ENCODE assay signal across 18 cellular contexts in genomic region chr2:181910028-181910763, GRCh38. TPM values are rescaled to one million over a fixed set of nuclear protein-coding genes. Genes with fewer than 3 reads are reported as not detected.
DNase-seq lines count a peak whose midpoint lies in the region; ATAC-seq, FAIRE-seq and TF ChIP-seq lines count a peak whose summit lies in the region.
"Had no signal": no experiment of that assay in that cellular context is flagged by ENCODE, and none has a peak within 500 bp of the region (broad histone marks: within the 10 kb centered on the region; RNA-seq: fewer than 3 reads in every experiment).

No MANE protein-coding gene starts in this region.

- H3K4me3 ChIP-seq in HepG2 (replicated peaks in 1 of 3; ENCODE audit: insufficient read depth in 1 of 3, low read depth in 2 of 3, low read length in 3 of 3) = no peak overlapping the region
- H3K4me3 ChIP-seq: coronary artery, gastrocnemius medialis, ovary had no signal

- CTCF ChIA-PET in HepG2 (lab: Yijun Ruan, JAX; ENCODE audit: low intra/inter-chr PET ratio, low total read pairs) (no interaction called here), HEK293T (lab: Yijun Ruan, JAX) (interaction anchor here (1.2 kb wide), 1 partner anchor 44 kb away, joined by 6 read pairs; no protein-coding TSS in a partner anchor)

- no peak for TF ChIP-seq EP300 in HepG2 (IDR thresholded peaks at IDR 0.05; ENCODE audit: low read depth in 2 of 2, low read length in 2 of 2)
- no peak for TF ChIP-seq EP300 in HepG2 (CRISPR knock-in tag; IDR thresholded peaks at IDR 0.05; ENCODE audit: borderline replicate concordance)

- H3K36me3 Mint-ChIP-seq in activated CD4-positive, alpha-beta T cell treated with anti-CD3 and anti-CD28 coated beads, Interleukin-2, amount 10 ng/mL, durations not matched to agents 24 days and 14 days (ENCODE audit: low read depth) = peaks cover 36% of the 10 kb centered on the region
- peaks cover 24% of the 10 kb centered on the region for H3K36me3 Mint-ChIP-seq in activated T-cell treated with anti-CD3 and anti-CD28 coated beads, Interleukin-2, amount 50 U/mL, for 4 hours (ENCODE audit: insufficient read depth)

- 56% methylated on average over 2 of the region's 2 CpGs for WGBS in HepG2 (ENCODE audit: low lambda C conversion rate)

- H3K4me3 Mint-ChIP-seq in activated CD4-positive, alpha-beta T cell treated with anti-CD3 and anti-CD28 coated beads, Interleukin-2, amount 10 ng/mL, durations not matched to agents 24 days and 14 days = no peak overlapping the region
- no peak overlapping the region for H3K4me3 Mint-ChIP-seq in activated T-cell treated with anti-CD3 and anti-CD28 coated beads, Interleukin-2, amount 50 U/mL, for 4 hours

- intact Hi-C loops in HepG2 (cut with micrococcal nuclease; ENCODE audit: unreplicated experiment) = no loop called here
- intact Hi-C loops in activated CD4-positive, alpha-beta T cell treated with anti-CD3 and anti-CD28 coated beads, Interleukin-2, amount 10 ng/mL, durations not matched to agents 24 days and 14 days (cut with micrococcal nuclease) = no loop called here

- ATAC-seq in GM21529 (IDR thresholded peaks at IDR 0.05; ENCODE audit: unreplicated experiment) = peak; percentile 59
- ATAC-seq in HG03108 (IDR thresholded peaks at IDR 0.05; ENCODE audit: unreplicated experiment) = peak; percentile 46
- ATAC-seq in HepG2 = peak; percentile 49
- no peak for ATAC-seq in activated T-cell treated with anti-CD3 and anti-CD28 coated beads, Interleukin-2, amount 50 U/mL, for 4 hours
- no peak for ATAC-seq in HG03280 (IDR thresholded peaks at IDR 0.05; ENCODE audit: unreplicated experiment)
- ATAC-seq: activated naive CD4-positive, alpha-beta T cell treated with anti-CD3 and anti-CD28 coated beads, Interleukin-2, amount 50 U/mL, for 72 hours; gastrocnemius medialis; Right ventricle myocardium inferior had no signal

- no peak for TF ChIP-seq POLR2A in HepG2 (IDR thresholded peaks at IDR 0.05; ENCODE audit: insufficient read depth in 1 of 2, low read depth in 2 of 2, low read length in 2 of 2)

- DNase-seq in GM18507 (ENCODE audit: extremely low spot score, insufficient read length, low read depth) (no peak), HepG2 (ENCODE audit: low spot score) (no peak), HEK293T (ENCODE audit: extremely low spot score) (no peak)
- DNase-seq in activated CD4-positive, alpha-beta T cell treated with anti-CD3 and anti-CD28 coated beads, Interleukin-2, amount 10 ng/mL, durations not matched to agents 24 days and 14 days = no peak
- no peak for DNase-seq in activated T-cell treated with anti-CD3 and anti-CD28 coated beads, Interleukin-2, amount 50 U/mL, for 4 hours
- DNase-seq: activated CD4-positive, alpha-beta T cell treated with anti-CD3 and anti-CD28 coated beads, Interleukin-2, amount 50 U/mL, for 4 hours; activated T-cell treated with anti-CD3 and anti-CD28 coated beads for 4 hours; gastrocnemius medialis; NCI-H187; ovary had no signal

- H2AFZ ChIP-seq in HepG2 (ENCODE audit: low read length) = no peak overlapping the region

- H3K79me2 ChIP-seq in HepG2 (ENCODE audit: insufficient read depth, low read length) = peaks cover 7% of the 10 kb centered on the region

- H3K36me3 ChIP-seq in HepG2 (replicated peaks in 1 of 2; ENCODE audit: control insufficient read depth in 1 of 2, insufficient read depth in 2 of 2, low read length in 2 of 2) = peaks cover 10 to 30% of the 10 kb centered on the region in 2 experiments
- H3K36me3 ChIP-seq: ovary had no signal

- H3K4me1 ChIP-seq in HepG2 (ENCODE audit: insufficient read depth, low read length) = peaks cover 60% of the 10 kb centered on the region

- POLR2A ChIA-PET in HepG2 (lab: Yijun Ruan, JAX) (interaction anchor here (1.0 kb wide), 2 partner anchors 10 to 17 kb away, joined by 3 to 5 read pairs; no protein-coding TSS in a partner anchor), HEK293T (lab: Yijun Ruan, JAX) (no interaction called here)

- BruUV-seq in HepG2 (replicated peaks; lab: Mats Ljungman, UMichigan) = no TSS peak

- no peak for TF ChIP-seq RAD21 in HepG2 (CRISPR knock-in tag; IDR thresholded peaks at IDR 0.05)

- H3K9me3 Mint-ChIP-seq in activated CD4-positive, alpha-beta T cell treated with anti-CD3 and anti-CD28 coated beads, Interleukin-2, amount 10 ng/mL, durations not matched to agents 24 days and 14 days = no peaks in the 10 kb centered on the region
- H3K9me3 Mint-ChIP-seq in activated T-cell treated with anti-CD3 and anti-CD28 coated beads, Interleukin-2, amount 50 U/mL, for 4 hours = no peaks in the 10 kb centered on the region
- H3K9me3 Mint-ChIP-seq: activated naive CD4-positive, alpha-beta T cell treated with anti-CD3 and anti-CD28 coated beads, Interleukin-2, amount 50 U/mL, for 72 hours had no signal

- H3K9me3 ChIP-seq in HepG2 (ENCODE audit: low read length) = no peaks in the 10 kb centered on the region
- H3K9me3 ChIP-seq: gastrocnemius medialis, ovary had no signal

- H3K4me2 ChIP-seq in HepG2 (ENCODE audit: low read depth, low read length) = peak overlapping the region; percentile 30; the same call in 1 of the 2 replicates

- TF ChIP-seq CTCF in HepG2 (CRISPR knock-in tag; IDR thresholded peaks at IDR 0.05) = no peak

- no peaks in the 10 kb centered on the region for H4K20me1 ChIP-seq in HepG2 (ENCODE audit: insufficient read depth, low read length)

- in situ Hi-C loops in HepG2 (cut with HindIII; ENCODE audit: extremely low pct_ligation_motif_present, low pct_unique_long_range_greater_than_20kb) = loop anchor here (5.0 kb wide), 1 partner anchor 37 kb away; no protein-coding TSS in a partner anchor

- H3K27ac Mint-ChIP-seq in activated CD4-positive, alpha-beta T cell treated with anti-CD3 and anti-CD28 coated beads, Interleukin-2, amount 10 ng/mL, durations not matched to agents 24 days and 14 days = no peak overlapping the region
- H3K27ac Mint-ChIP-seq: activated naive CD4-positive, alpha-beta T cell treated with anti-CD3 and anti-CD28 coated beads, Interleukin-2, amount 50 U/mL, for 72 hours had no signal

- no peak overlapping the region for H3K9ac ChIP-seq in HepG2 (ENCODE audit: insufficient read depth, low read depth, low read length)

- FAIRE-seq in GM18507 (lab: Jason Lieb, UNC) (peak; percentile 18), HepG2 (lab: Jason Lieb, UNC) (no peak)
- FAIRE-seq: G401.6, GM12891 had no signal

- peaks cover 10% of the 10 kb centered on the region for H3K4me1 Mint-ChIP-seq in activated CD4-positive, alpha-beta T cell treated with anti-CD3 and anti-CD28 coated beads, Interleukin-2, amount 10 ng/mL, durations not matched to agents 24 days and 14 days
- peaks cover 3% of the 10 kb centered on the region for H3K4me1 Mint-ChIP-seq in activated T-cell treated with anti-CD3 and anti-CD28 coated beads, Interleukin-2, amount 50 U/mL, for 4 hours (ENCODE audit: low read depth)

- H3K27ac ChIP-seq in HepG2 (ENCODE audit: extremely low read length, insufficient read depth, low read length) = peak overlapping the region; percentile 34
- H3K27ac ChIP-seq: coronary artery, gastrocnemius medialis, ovary had no signal

- H3K27me3 ChIP-seq in HepG2 (ENCODE audit: control insufficient read depth in 1 of 2, insufficient read depth in 2 of 2, low read length in 2 of 2) = no peaks in the 10 kb centered on the region
- H3K27me3 ChIP-seq: gastrocnemius medialis, ovary had no signal

- H3K27me3 Mint-ChIP-seq in activated CD4-positive, alpha-beta T cell treated with anti-CD3 and anti-CD28 coated beads, Interleukin-2, amount 10 ng/mL, durations not matched to agents 24 days and 14 days = no peaks in the 10 kb centered on the region
- H3K27me3 Mint-ChIP-seq in activated T-cell treated with anti-CD3 and anti-CD28 coated beads, Interleukin-2, amount 50 U/mL, for 4 hours (ENCODE audit: low read depth) = no peaks in the 10 kb centered on the region

TF ChIP-seq in HepG2, 621 proteins besides CTCF, POLR2A, EP300 and RAD21 (continues in another document):
- TF ChIP-seq FOSL1 (CRISPR knock-in tag; IDR thresholded peaks at IDR 0.05; ENCODE audit: borderline replicate concordance) = no peak

TF ChIP-seq in HEK293T, 16 proteins besides CTCF, POLR2A, EP300 and RAD21 (continues in another document):
- TF ChIP-seq HDGF (IDR thresholded peaks at IDR 0.05; ENCODE audit: borderline replicate concordance) (no peak), FOXA1 (IDR thresholded peaks at IDR 0.05) (no peak), ARNT (IDR thresholded peaks at IDR 0.05) (no peak), SP1 (IDR thresholded peaks at IDR 0.05) (no peak), FOXK2 (IDR thresholded peaks at IDR 0.05) (no peak), L3MBTL2 (conservative IDR thresholded peaks at IDR 0.05) (no peak)

RNA-seq across cellular contexts. Expression of gene ITPRID2, which starts 18.7 kb away (rescaled TPM):
- 61.4 and 62.3 TPM in 2 replicates for total RNA-seq in HepG2 (2016; rRNA removed; fragmentation: Illumina TruSeq; extraction: Trizol)
- total RNA-seq in HepG2 (2016; cell fraction: cytosol; rRNA removed; fragmentation: Illumina TruSeq; extraction: Trizol; ENCODE audit: low read depth) = 20.6 and 24.7 TPM in 2 replicates
- total RNA-seq in HepG2 (2016; cell fraction: insoluble cytoplasmic fraction; rRNA removed; fragmentation: Illumina TruSeq; extraction: Trizol) = 58.6 TPM in 2 replicates
- 55.8 and 67.6 TPM in 2 replicates for total RNA-seq in HepG2 (2016; cell fraction: membrane; rRNA removed; fragmentation: Illumina TruSeq; extraction: Trizol)
- 88.9 and 104 TPM in 2 replicates for total RNA-seq in HepG2 (2016; cell fraction: nucleus; rRNA removed; fragmentation: Illumina TruSeq; extraction: Trizol)
- 35.3 and 44.8 TPM in 2 replicates for polyA plus RNA-seq in HepG2 (2011; rRNA removed)
- polyA plus RNA-seq in HepG2 (2011; cell fraction: cytosol; rRNA removed) = 18.4 and 22.5 TPM in 2 replicates
- 53.6 and 55.5 TPM in 2 replicates for polyA plus RNA-seq in HepG2 (2011; cell fraction: nucleus; rRNA removed)
- polyA plus RNA-seq in HepG2 (2012) = 46.5 and 98.8 TPM in 2 replicates
- 11.8 and 15.3 TPM in 2 replicates for polyA plus RNA-seq in HepG2 (2016; cell fraction: cytosol; fragmentation: Illumina TruSeq; extraction: Trizol; ENCODE audit: low read depth)
- polyA plus RNA-seq in HepG2 (2016; cell fraction: insoluble cytoplasmic fraction; fragmentation: Illumina TruSeq; extraction: Trizol; ENCODE audit: low read depth) = 41.0 and 41.5 TPM in 2 replicates
- polyA plus RNA-seq in HepG2 (2016; cell fraction: membrane; fragmentation: Illumina TruSeq; extraction: Trizol; ENCODE audit: low read depth) = 30.8 and 35.3 TPM in 2 replicates
- polyA plus RNA-seq in HepG2 (2016; cell fraction: nucleus; fragmentation: Illumina TruSeq; extraction: Trizol; ENCODE audit: insufficient read depth, low read depth) = 84.9 and 97.5 TPM in 2 replicates
- polyA minus RNA-seq in HepG2 (2011; rRNA and poly(A)+ RNA removed; ENCODE audit: low replicate concordance) = 41.9 and 108 TPM in 2 replicates
- 29.6 and 32.2 TPM in 2 replicates for polyA minus RNA-seq in HepG2 (2011; cell fraction: cytosol; rRNA and poly(A)+ RNA removed)
- 110 and 150 TPM in 2 replicates for polyA minus RNA-seq in HepG2 (2011; cell fraction: nucleus; rRNA and poly(A)+ RNA removed)
- total RNA-seq in activated CD4-positive, alpha-beta T cell treated with anti-CD3 and anti-CD28 coated beads, Interleukin-2, amount 10 ng/mL, durations not matched to agents 24 days and 14 days = 50.9 and 55.0 TPM in 2 replicates
- total RNA-seq in activated T-cell treated with anti-CD3 and anti-CD28 coated beads, Interleukin-2, amount 50 U/mL, for 4 hours = 10 to 100 TPM; 30.9 to 41.8 (median 37.5) TPM

Comparison
In these comparisons a context has a peak if more than half of its experiments do, and no peak if none do; other contexts are left out.
1. ATAC-seq: peak in GM21529 (single experiment), HG03108 (single experiment) and HepG2 (single experiment); none in activated T-cell treated with anti-CD3 and anti-CD28 coated beads, Interleukin-2, amount 50 U/mL, for 4 hours (0 of 2) and HG03280 (single experiment).